Comparison of ENCODE assay signal across 1 cellular context in genomic region chr7:158066085-158066484, GRCh38.
TF ChIP-seq lines count a peak whose summit lies in the region.

No MANE protein-coding gene starts in this region.

TF ChIP-seq in H1, 55 proteins besides CTCF, POLR2A, EP300 and RAD21 (continued from another document):
- TF ChIP-seq TBP (IDR thresholded peaks at IDR 0.05; ENCODE audit: low read depth, low read length) = no peak
- TF ChIP-seq SRF (IDR thresholded peaks at IDR 0.05; ENCODE audit: low read depth, low read length) = no peak
- TF ChIP-seq BACH1 (IDR thresholded peaks at IDR 0.05; ENCODE audit: low read length) = no peak
- no peak for TF ChIP-seq HDAC6 (IDR thresholded peaks at IDR 0.05; ENCODE audit: low read depth, low read length)
